Comparison of ENCODE assay signal across 8 cellular contexts in the genomic region with DNA sequence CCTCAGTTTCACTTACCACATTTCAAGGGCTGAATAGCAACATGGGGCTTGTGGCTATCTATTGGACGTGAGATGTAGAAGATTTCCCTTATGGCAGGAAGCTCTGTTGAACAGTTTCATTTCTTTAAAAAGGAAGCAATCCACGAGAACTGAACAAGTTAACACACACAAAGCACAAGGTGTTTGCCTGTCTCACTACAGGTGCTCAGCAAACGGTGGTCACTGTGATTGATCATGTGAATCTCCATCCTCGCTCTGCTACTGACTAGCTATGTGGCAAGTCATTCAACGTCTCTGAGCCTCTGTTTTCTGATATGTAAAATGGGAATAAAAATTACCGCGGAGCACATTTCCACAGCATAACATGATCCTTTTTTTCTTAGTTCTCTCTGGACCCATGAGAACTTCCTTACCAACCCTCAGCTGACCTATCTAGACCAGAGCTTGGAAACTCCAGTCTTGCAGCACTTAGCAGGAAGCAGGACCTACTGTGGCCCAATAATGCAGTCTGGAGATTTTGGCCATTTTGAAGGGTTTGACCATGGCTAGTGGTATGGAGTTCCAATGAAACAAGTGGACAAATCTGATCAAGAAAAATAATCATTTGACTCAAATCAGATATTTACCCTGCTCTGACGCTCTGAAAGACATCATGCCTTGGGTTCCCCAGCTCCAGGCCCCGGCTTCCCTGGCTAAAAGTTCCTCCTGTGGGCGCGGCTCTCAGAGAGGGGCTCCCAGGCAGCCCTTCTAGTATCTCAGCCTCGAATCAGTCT.
DNase-seq lines count a peak whose midpoint lies in the region; ATAC-seq and TF ChIP-seq lines count a peak whose summit lies in the region.

No MANE protein-coding gene starts in this region.

- TF ChIP-seq CTCF in brain (conservative IDR thresholded peaks at IDR 0.05) = no peak
- no peak for TF ChIP-seq CTCF in suprapubic skin (IDR thresholded peaks at IDR 0.05)
- TF ChIP-seq CTCF in adrenal gland (IDR thresholded peaks at IDR 0.05) = no peak

- H3K4me1 ChIP-seq in suprapubic skin (peaks cover 91% of the 10 kb centered on the region), adrenal gland (replicated peaks in 1 of 2) (peaks cover 3 to 12% of the 10 kb centered on the region in 2 donors)

- ATAC-seq in HG03060 (IDR thresholded peaks at IDR 0.05; ENCODE audit: low read depth, unreplicated experiment) = peak; percentile 76

- peak; percentile 48 for DNase-seq in GM19240 (ENCODE audit: insufficient read length, low spot score)
- no peak for DNase-seq in suprapubic skin (ENCODE audit: low spot score in 2 of 2)
- DNase-seq in H4 (ENCODE audit: low spot score) = no peak
- no peak for DNase-seq in adrenal gland
- DNase-seq in stimulated activated CD4-positive, alpha-beta T cell treated with anti-CD3 and anti-CD28 coated beads, Interleukin-4, amount 100 ng/mL, for 4 hours = no peak
- DNase-seq in HK-2 (ENCODE audit: unreplicated experiment) = no peak

- H3K4me1 Mint-ChIP-seq in brain = peaks cover 65% of the 10 kb centered on the region

- H3K27ac ChIP-seq in suprapubic skin (peak overlapping the region; percentile 78), adrenal gland (no peak overlapping the region)

- H3K27me3 Mint-ChIP-seq in brain = no peaks in the 10 kb centered on the region

- no peaks in the 10 kb centered on the region for H3K27me3 ChIP-seq in suprapubic skin
- H3K27me3 ChIP-seq in adrenal gland = no peaks in the 10 kb centered on the region

- H3K4me3 ChIP-seq in suprapubic skin (no peak overlapping the region), adrenal gland (no peak overlapping the region)

- H3K36me3 Mint-ChIP-seq in brain = no peaks in the 10 kb centered on the region

- H3K36me3 ChIP-seq in suprapubic skin = no peaks in the 10 kb centered on the region
- no peaks in the 10 kb centered on the region for H3K36me3 ChIP-seq in adrenal gland (replicated peaks in 1 of 2)

- no peak overlapping the region for H3K4me3 Mint-ChIP-seq in brain

- no peaks in the 10 kb centered on the region for H3K9me3 Mint-ChIP-seq in brain

- TF ChIP-seq POLR2A in suprapubic skin (IDR thresholded peaks at IDR 0.05) (no peak), adrenal gland (IDR thresholded peaks at IDR 0.05) (no peak)

- H3K9me3 ChIP-seq in suprapubic skin = no peaks in the 10 kb centered on the region
- no peaks in the 10 kb centered on the region for H3K9me3 ChIP-seq in adrenal gland (replicated peaks in 1 of 3)

- WGBS in suprapubic skin = 71% methylated on average over 12 of the region's 12 CpGs
- WGBS in adrenal gland, 4 donors = 82 to 88% (median 84%) methylated on average over 12 of the region's 12 CpGs

- no peak for TF ChIP-seq EP300 in suprapubic skin (IDR thresholded peaks at IDR 0.05)

- intact Hi-C loops in adrenal gland (cut with DNase I) = no loop called here

- H3K27ac Mint-ChIP-seq in brain = peak overlapping the region in 3 of 5 experiments; percentile 41 to 84 (median 44)
